20 cellular contexts compared by ENCODE assay signal in genomic region chr5:51961154-51961562, GRCh38.
A peak's percentile ranks its signal among the peaks of the same experiment; 100 is the strongest.
DNase-seq lines count a peak whose midpoint lies in the region; ATAC-seq, FAIRE-seq and TF ChIP-seq lines count a peak whose summit lies in the region.
"Had no signal": no experiment of that assay in that cellular context is flagged by ENCODE, and none has a peak within 500 bp of the region (broad histone marks: within the 10 kb centered on the region; RNA-seq: fewer than 3 reads in every experiment).

No MANE protein-coding gene starts in this region.

- FAIRE-seq in urothelium cell line (lab: Jason Lieb, UNC) = no peak
- FAIRE-seq: G401.6, small intestine had no signal

- intact Hi-C loops in activated CD4-positive, alpha-beta T cell treated with anti-CD3 and anti-CD28 coated beads, Interleukin-2, amount 10 ng/mL, durations not matched to agents 24 days and 14 days (cut with micrococcal nuclease) = no loop called here

- DNase-seq in NCI-H2107 treated with DMSO at 0.1 percent for 48 hours (lab: John Stamatoyannopoulos, UW; ENCODE audit: unreplicated experiment) (peak; percentile 76), NCI-H2107 (lab: John Stamatoyannopoulos, UW) (no peak), NCI-H748 (lab: John Stamatoyannopoulos, UW; ENCODE audit: unreplicated experiment) (peak; percentile 78), WTC11 (ENCODE audit: low spot score) (no peak), urothelium cell line (ENCODE audit: low spot score) (peak; percentile 2), iPS-NIHi7 (ENCODE audit: extremely low spot score) (no peak)
- DNase-seq in central memory CD4-positive, alpha-beta T cell = no peak
- no peak for DNase-seq in activated CD4-positive, alpha-beta T cell treated with anti-CD3 and anti-CD28 coated beads, Interleukin-2, amount 10 ng/mL, durations not matched to agents 24 days and 14 days
- DNase-seq: activated CD4-positive, alpha-beta memory T cell treated with anti-CD3 and anti-CD28 coated beads for 36 hours; activated T-cell treated with anti-CD3 and anti-CD28 coated beads for 4 hours; KG1; NCI-H226; psoas muscle; SHP77; small intestine; stimulated activated CD4-positive, alpha-beta T cell treated with anti-CD3 and anti-CD28 coated beads, Interleukin-2, amount 100 ng/mL, for 48 hours; stomach had no signal

- H3K36me3 Mint-ChIP-seq in WTC11 = no peaks in the 10 kb centered on the region
- H3K36me3 Mint-ChIP-seq in activated CD4-positive, alpha-beta T cell treated with anti-CD3 and anti-CD28 coated beads, Interleukin-2, amount 10 ng/mL, durations not matched to agents 24 days and 14 days (ENCODE audit: low read depth) = no peaks in the 10 kb centered on the region
- H3K36me3 Mint-ChIP-seq: activated CD4-positive, alpha-beta memory T cell treated with anti-CD3 and anti-CD28 coated beads for 36 hours had no signal

- H3K4me3 Mint-ChIP-seq in WTC11 = no peak overlapping the region
- H3K4me3 Mint-ChIP-seq in activated CD4-positive, alpha-beta T cell treated with anti-CD3 and anti-CD28 coated beads, Interleukin-2, amount 10 ng/mL, durations not matched to agents 24 days and 14 days = no peak overlapping the region
- H3K4me3 Mint-ChIP-seq: activated CD4-positive, alpha-beta memory T cell treated with anti-CD3 and anti-CD28 coated beads for 36 hours; T-helper 1 cell treated with Interleukin-12 subunit alpha and Interleukin-12 subunit beta and Interleukin-4 antibody, amounts not matched to agents 30 μg/mL and 1 μg/mL, for 36 hours had no signal

- H3K9me3 Mint-ChIP-seq in WTC11 = no peaks in the 10 kb centered on the region; the same call in 1 of the 2 replicates
- H3K9me3 Mint-ChIP-seq in activated CD4-positive, alpha-beta T cell treated with anti-CD3 and anti-CD28 coated beads, Interleukin-2, amount 10 ng/mL, durations not matched to agents 24 days and 14 days = no peaks in the 10 kb centered on the region

- no peaks in the 10 kb centered on the region for H3K27me3 Mint-ChIP-seq in WTC11 (ENCODE audit: low read depth)
- no peaks in the 10 kb centered on the region for H3K27me3 Mint-ChIP-seq in activated CD4-positive, alpha-beta T cell treated with anti-CD3 and anti-CD28 coated beads, Interleukin-2, amount 10 ng/mL, durations not matched to agents 24 days and 14 days
- H3K27me3 Mint-ChIP-seq: activated CD4-positive, alpha-beta memory T cell treated with anti-CD3 and anti-CD28 coated beads for 36 hours had no signal

- no peak overlapping the region for H3K27ac Mint-ChIP-seq in WTC11
- no peak overlapping the region for H3K27ac Mint-ChIP-seq in activated CD4-positive, alpha-beta T cell treated with anti-CD3 and anti-CD28 coated beads, Interleukin-2, amount 10 ng/mL, durations not matched to agents 24 days and 14 days
- H3K27ac Mint-ChIP-seq: activated CD4-positive, alpha-beta memory T cell treated with anti-CD3 and anti-CD28 coated beads for 36 hours; T-helper 1 cell treated with Interleukin-12 subunit alpha and Interleukin-12 subunit beta and Interleukin-4 antibody, amounts not matched to agents 30 μg/mL and 1 μg/mL, for 36 hours had no signal

- POLR2A ChIA-PET in WTC11 (lab: Charles Lee) = no interaction called here

- TF ChIP-seq CTCF in WTC11 (IDR thresholded peaks at IDR 0.05) = no peak

- peaks cover 3% of the 10 kb centered on the region; the same call in 1 of the 2 replicates for H3K4me1 Mint-ChIP-seq in WTC11
- H3K4me1 Mint-ChIP-seq in activated CD4-positive, alpha-beta T cell treated with anti-CD3 and anti-CD28 coated beads, Interleukin-2, amount 10 ng/mL, durations not matched to agents 24 days and 14 days = no peaks in the 10 kb centered on the region

- ATAC-seq in WTC11 = peak; percentile 72
- ATAC-seq: gastroesophageal sphincter, psoas muscle had no signal

- CTCF ChIA-PET in WTC11 (lab: Charles Lee) = no interaction called here

TF ChIP-seq in WTC11, 78 proteins besides CTCF, POLR2A, EP300 and RAD21:
- TF ChIP-seq ATF3 (CRISPR knock-in tag; conservative IDR thresholded peaks at IDR 0.05) (no peak), JUN (CRISPR knock-in tag; IDR thresholded peaks at IDR 0.05) (no peak), GTF2I (CRISPR knock-in tag; conservative IDR thresholded peaks at IDR 0.05) (no peak), OVOL2 (CRISPR knock-in tag; IDR thresholded peaks at IDR 0.05; ENCODE audit: borderline replicate concordance) (no peak)
- TF ChIP-seq, protein P1, sequence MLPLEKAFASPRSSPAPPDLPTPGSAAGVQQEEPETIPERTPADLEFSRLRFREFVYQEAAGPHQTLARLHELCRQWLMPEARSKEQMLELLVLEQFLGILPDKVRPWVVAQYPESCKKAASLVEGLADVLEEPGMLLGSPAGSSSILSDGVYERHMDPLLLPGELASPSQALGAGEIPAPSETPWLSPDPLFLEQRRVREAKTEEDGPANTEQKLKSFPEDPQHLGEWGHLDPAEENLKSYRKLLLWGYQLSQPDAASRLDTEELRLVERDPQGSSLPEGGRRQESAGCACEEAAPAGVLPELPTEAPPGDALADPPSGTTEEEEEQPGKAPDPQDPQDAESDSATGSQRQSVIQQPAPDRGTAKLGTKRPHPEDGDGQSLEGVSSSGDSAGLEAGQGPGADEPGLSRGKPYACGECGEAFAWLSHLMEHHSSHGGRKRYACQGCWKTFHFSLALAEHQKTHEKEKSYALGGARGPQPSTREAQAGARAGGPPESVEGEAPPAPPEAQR (CRISPR knock-in tag; IDR thresholded peaks at IDR 0.05) = no peak

Comparison
In these comparisons a context has a peak if more than half of its experiments do, and no peak if none do; other contexts are left out.
1. DNase-seq: peak in NCI-H2107 treated with DMSO at 0.1 percent for 48 hours (single experiment), NCI-H748 (single experiment) and urothelium cell line (single experiment); none in NCI-H2107 (single experiment), WTC11 (single experiment), central memory CD4-positive, alpha-beta T cell (single experiment), iPS-NIHi7 (single experiment) and activated CD4-positive, alpha-beta T cell treated with anti-CD3 and anti-CD28 coated beads, Interleukin-2, amount 10 ng/mL, durations not matched to agents 24 days and 14 days (single experiment).